In the genomic region with DNA sequence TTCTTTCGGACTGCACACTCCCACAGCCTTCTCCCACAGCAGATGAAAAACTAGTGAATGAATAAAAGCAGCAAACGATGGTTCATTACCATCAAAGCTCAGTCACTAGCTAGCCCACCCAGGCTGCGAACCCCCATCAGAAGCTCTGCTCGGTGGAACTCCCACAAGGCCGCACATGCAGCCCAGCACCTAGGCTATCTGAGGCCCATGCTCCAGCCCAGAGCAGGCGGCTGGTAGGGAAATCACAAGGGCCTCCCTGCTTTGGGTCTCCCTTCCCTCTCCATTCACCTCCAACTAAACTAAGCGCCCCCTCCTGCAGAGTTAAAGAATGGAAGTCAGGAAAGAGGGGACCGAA, we compare ENCODE assay signal across 21 cellular contexts.
DNase-seq lines count a peak whose midpoint lies in the region; ATAC-seq and TF ChIP-seq lines count a peak whose summit lies in the region.
"Had no signal": no experiment of that assay in that cellular context is flagged by ENCODE, and none has a peak within 500 bp of the region (broad histone marks: within the 10 kb centered on the region; RNA-seq: fewer than 3 reads in every experiment).

No MANE protein-coding gene starts in this region.

- peaks cover 27% of the 10 kb centered on the region for H3K36me3 Mint-ChIP-seq in stimulated activated memory B cell treated with anti-CD40 and anti-IgM and Interleukin-4, amounts not matched to agents 10 μg/mL and 1 μg/mL and 100 μg/mL, for 72 hours
- H3K36me3 Mint-ChIP-seq: activated CD4-positive, alpha-beta memory T cell treated with anti-CD3 and anti-CD28 coated beads for 36 hours; brain; CD4-positive, CD25-positive, alpha-beta regulatory T cell had no signal

- no peaks in the 10 kb centered on the region for H3K9me3 Mint-ChIP-seq in stimulated activated memory B cell treated with anti-CD40 and anti-IgM and Interleukin-4, amounts not matched to agents 10 μg/mL and 1 μg/mL and 100 μg/mL, for 72 hours
- H3K9me3 Mint-ChIP-seq: activated CD4-positive, alpha-beta memory T cell treated with anti-CD3 and anti-CD28 coated beads for 36 hours; CD4-positive, CD25-positive, alpha-beta regulatory T cell; WTC11 had no signal

- H3K4me2 ChIP-seq in HCT116 (ENCODE audit: low read length) = peak overlapping the region; percentile 76

- peaks cover 61 to 75% of the 10 kb centered on the region in 2 experiments for H3K4me1 ChIP-seq in HCT116 (ENCODE audit: control insufficient read depth in 1 of 2, insufficient read depth in 2 of 2, low read length in 2 of 2)
- H3K4me1 ChIP-seq in right cardiac atrium (ENCODE audit: control insufficient read depth, insufficient read depth, low read length) = peaks cover 31% of the 10 kb centered on the region

- RAD21 ChIA-PET in HCT116 (lab: Charles Lee; ENCODE audit: low non-redundant PET in 1 of 2, low total read pairs in 2 of 2, uncharacterized antibody in 2 of 2, unreplicated experiment in 2 of 2) = no interaction called here

- no peak for TF ChIP-seq RAD21 in HCT116 (IDR thresholded peaks at IDR 0.05; ENCODE audit: low read depth)

- peaks cover 69% of the 10 kb centered on the region for H3K4me1 Mint-ChIP-seq in stimulated activated memory B cell treated with anti-CD40 and anti-IgM and Interleukin-4, amounts not matched to agents 10 μg/mL and 1 μg/mL and 100 μg/mL, for 72 hours

- intact Hi-C loops in HCT116 (cut with micrococcal nuclease) = no loop called here
- intact Hi-C loops in right cardiac atrium (cut with DNase I) = no loop called here

- no peaks in the 10 kb centered on the region for H3K27me3 ChIP-seq in HCT116 (ENCODE audit: insufficient read depth, low read length)
- H3K27me3 ChIP-seq in right cardiac atrium (ENCODE audit: control insufficient read depth, insufficient read depth) = no peaks in the 10 kb centered on the region

- CTCF ChIA-PET in HCT116 (lab: Charles Lee) (no interaction called here), RWPE1 (lab: Yijun Ruan, JAX) (no interaction called here)

- no peak overlapping the region for H2AFZ ChIP-seq in HCT116 (ENCODE audit: low read depth, low read length, poor library complexity, severe bottlenecking)

- H3K4me3 ChIP-seq in HCT116 (replicated peaks in 1 of 2; ENCODE audit: low read depth in 1 of 2, low read length in 2 of 2) (no peak overlapping the region), right cardiac atrium (ENCODE audit: low read length) (no peak overlapping the region)
- H3K4me3 ChIP-seq: HAP-1, psoas muscle had no signal

- no peak overlapping the region for H3K9ac ChIP-seq in HCT116 (ENCODE audit: low read length)

- 89% methylated on average over 8 of the region's 8 CpGs for WGBS in right cardiac atrium

- H3K27me3 Mint-ChIP-seq in stimulated activated memory B cell treated with anti-CD40 and anti-IgM and Interleukin-4, amounts not matched to agents 10 μg/mL and 1 μg/mL and 100 μg/mL, for 72 hours = no peaks in the 10 kb centered on the region
- H3K27me3 Mint-ChIP-seq: activated CD4-positive, alpha-beta memory T cell treated with anti-CD3 and anti-CD28 coated beads for 36 hours; CD4-positive, CD25-positive, alpha-beta regulatory T cell had no signal

- H3K9me2 ChIP-seq in HCT116 (ENCODE audit: insufficient read depth) = no peaks in the 10 kb centered on the region

- peaks cover 25% of the 10 kb centered on the region; the same call in 1 of the 2 replicates for H3K79me2 ChIP-seq in HCT116 (ENCODE audit: insufficient read depth, low read length)

- TF ChIP-seq POLR2A in HCT116 (IDR thresholded peaks at IDR 0.05; ENCODE audit: borderline replicate concordance, extremely low read depth, insufficient read depth, insufficient read length) = no peak

- H3K27ac ChIP-seq in HCT116 (ENCODE audit: low read depth, low read length) (no peak overlapping the region), RWPE1 (peak overlapping the region; percentile 99), right cardiac atrium (ENCODE audit: low read length) (peak overlapping the region; percentile 44)
- H3K27ac ChIP-seq: psoas muscle had no signal

- no peak for TF ChIP-seq CTCF in HCT116 (IDR thresholded peaks at IDR 0.05 in 2 of 3, conservative IDR thresholded peaks at IDR 0.05 in 1 of 3; ENCODE audit: borderline replicate concordance in 1 of 3, insufficient read depth in 1 of 3, low read depth in 2 of 3, low read length in 2 of 3)
- TF ChIP-seq CTCF in RWPE1 (conservative IDR thresholded peaks at IDR 0.05; ENCODE audit: low read depth) = no peak

- no peaks in the 10 kb centered on the region for H4K20me1 ChIP-seq in HCT116 (ENCODE audit: insufficient read depth)

- no peaks in the 10 kb centered on the region for H3K36me3 ChIP-seq in HCT116 (ENCODE audit: control insufficient read depth in 1 of 2, insufficient read depth in 2 of 2, low read length in 2 of 2)
- H3K36me3 ChIP-seq: HAP-1 had no signal

- ATAC-seq in HCT116 = no peak
- no peak for ATAC-seq in right cardiac atrium
- ATAC-seq in stimulated activated memory B cell treated with anti-CD40 and anti-IgM and Interleukin-4, amounts not matched to agents 10 μg/mL and 1 μg/mL and 100 μg/mL, for 72 hours = no peak
- ATAC-seq: psoas muscle, SK-N-SH treated with all-trans-retinoic acid at 6 μM for 48 hours, WTC11 had no signal

- POLR2A ChIA-PET in HCT116 (lab: Charles Lee) (no interaction called here), RWPE1 (lab: Yijun Ruan, JAX; ENCODE audit: low non-redundant PET) (no interaction called here)

- DNase-seq in HCT116 (ENCODE audit: low read depth, low spot score) (no peak), RWPE1 (ENCODE audit: low spot score) (no peak), right cardiac atrium (peak in 2 of 3 donors; percentile 19 to 41), HK-2 (ENCODE audit: unreplicated experiment) (no peak)
- DNase-seq in stimulated activated CD4-positive, alpha-beta T cell treated with anti-CD3 and anti-CD28 coated beads, Interleukin-15, amount 100 ng/mL, for 24 hours = no peak
- no peak for DNase-seq in activated CD4-positive, alpha-beta T cell treated with anti-CD3 and anti-CD28 coated beads, Interleukin-2, amount 50 U/mL, for 1 hour
- DNase-seq: activated CD4-positive, alpha-beta memory T cell treated with anti-CD3 and anti-CD28 coated beads for 36 hours; CD4-positive, CD25-positive, alpha-beta regulatory T cell; cortex of kidney; DMS 273 treated with DMSO at 0.1 percent for 48 hours; NCI-H1105 treated with DMSO at 0.1 percent for 48 hours; NCI-H2029; NCI-H2227 treated with DMSO at 0.1 percent for 48 hours; NCI-H69; psoas muscle; stimulated activated CD4-positive, alpha-beta T cell treated with anti-CD3 and anti-CD28 coated beads, Interleukin-2, amount 100 ng/mL, for 24 hours had no signal

- no TSS peak for BruUV-seq in HCT116 (replicated peaks; lab: Mats Ljungman, UMichigan)

- H3K4me3 Mint-ChIP-seq in stimulated activated memory B cell treated with anti-CD40 and anti-IgM and Interleukin-4, amounts not matched to agents 10 μg/mL and 1 μg/mL and 100 μg/mL, for 72 hours = no peak overlapping the region
- H3K4me3 Mint-ChIP-seq: activated CD4-positive, alpha-beta memory T cell treated with anti-CD3 and anti-CD28 coated beads for 36 hours; brain; CD4-positive, CD25-positive, alpha-beta regulatory T cell; WTC11 had no signal

- H3K9me3 ChIP-seq in HCT116 (ENCODE audit: control insufficient read depth in 1 of 2, insufficient read depth in 1 of 2, low read depth in 1 of 2, low read length in 2 of 2) (no peaks in the 10 kb centered on the region), right cardiac atrium (ENCODE audit: control insufficient read depth, low read length) (no peaks in the 10 kb centered on the region)
- H3K9me3 ChIP-seq: HAP-1, psoas muscle had no signal

- H3K27ac Mint-ChIP-seq in stimulated activated memory B cell treated with anti-CD40 and anti-IgM and Interleukin-4, amounts not matched to agents 10 μg/mL and 1 μg/mL and 100 μg/mL, for 72 hours = peak overlapping the region; percentile 90
- H3K27ac Mint-ChIP-seq: activated CD4-positive, alpha-beta memory T cell treated with anti-CD3 and anti-CD28 coated beads for 36 hours had no signal

TF ChIP-seq in HCT116, 20 proteins besides CTCF, POLR2A, EP300 and RAD21:
- TF ChIP-seq EZH2 (IDR thresholded peaks at IDR 0.05) (no peak), EGR1 (IDR thresholded peaks at IDR 0.05; ENCODE audit: low read depth) (no peak), ZBTB33 (IDR thresholded peaks at IDR 0.05; ENCODE audit: extremely low read depth, insufficient replicate concordance, low read length) (no peak), CEBPB (IDR thresholded peaks at IDR 0.05; ENCODE audit: low read depth) (no peak), ZNF274 (IDR thresholded peaks at IDR 0.05; ENCODE audit: low read depth, low read length) (no peak)
TF ChIP-seq in HCT116: peak in this region for 0.

Comparison
In these comparisons a context has a peak if more than half of its experiments do, and no peak if none do; other contexts are left out.
1. DNase-seq: peak in right cardiac atrium (2 of 3); none in HCT116 (single experiment), RWPE1 (single experiment), stimulated activated CD4-positive, alpha-beta T cell treated with anti-CD3 and anti-CD28 coated beads, Interleukin-15, amount 100 ng/mL, for 24 hours (single experiment), activated CD4-positive, alpha-beta T cell treated with anti-CD3 and anti-CD28 coated beads, Interleukin-2, amount 50 U/mL, for 1 hour (single experiment) and HK-2 (single experiment).